8 cellular contexts compared by ENCODE assay signal in genomic region chr3:196740476-196741400, GRCh38. TPM values are rescaled to one million over a fixed set of nuclear protein-coding genes. Genes with fewer than 3 reads are reported as not detected.
DNase-seq lines count a peak whose midpoint lies in the region; ATAC-seq and TF ChIP-seq lines count a peak whose summit lies in the region.

No MANE protein-coding gene starts in this region.

- H3K4me3 ChIP-seq in HUES48 (ENCODE audit: low read depth, low read length): peak overlapping the region; percentile 98
- peak overlapping the region; percentile 93 for H3K4me3 ChIP-seq in kidney epithelial cell (ENCODE audit: low read depth, low read length)

- CTCF ChIA-PET in T-cell (lab: Charles Lee): interaction anchor here in 1 of 2 donors (0.6 to 1.1 kb wide), 3 partner anchors 29 to 199 kb away, joined by 4 read pairs; partner anchors contain the start of genes CEP19 and PIGX

- no peaks in the 10 kb centered on the region for H3K27me3 ChIP-seq in HUES48 (ENCODE audit: control insufficient read depth, insufficient read depth, low read length)
- H3K27me3 ChIP-seq in kidney epithelial cell (ENCODE audit: control insufficient read depth, insufficient read depth, low read length): no peaks in the 10 kb centered on the region

- peak overlapping the region; percentile 97 to 98 for H3K27ac Mint-ChIP-seq in T-cell

- H3K36me3 ChIP-seq in HUES48 (ENCODE audit: control insufficient read depth, insufficient read depth, low read length): peaks cover under 1% of the 10 kb centered on the region; the same call in 1 of the 2 replicates
- H3K36me3 ChIP-seq in kidney epithelial cell (ENCODE audit: control insufficient read depth, insufficient read depth, low read length): no peaks in the 10 kb centered on the region

- H3K36me3 Mint-ChIP-seq in T-cell: peaks cover 5% of the 10 kb centered on the region

- no peaks in the 10 kb centered on the region for H3K9me3 Mint-ChIP-seq in T-cell

- no peak for TF ChIP-seq CTCF in kidney epithelial cell (IDR thresholded peaks at IDR 0.05; ENCODE audit: insufficient read depth, low read length, poor library complexity, severe bottlenecking)

- H3K27me3 Mint-ChIP-seq in T-cell: no peaks in the 10 kb centered on the region

- no peaks in the 10 kb centered on the region for H3K9me3 ChIP-seq in HUES48 (ENCODE audit: control insufficient read depth, insufficient read depth, low read length)

- H3K4me1 Mint-ChIP-seq in T-cell: peaks cover 34 to 43% (median 37%) of the 10 kb centered on the region in 3 donors

- POLR2A ChIA-PET in T-cell (lab: Charles Lee): interaction anchor here (0.7 to 2.4 kb wide), 2 partner anchors 29 to 118 kb away, joined by 5 to 18 read pairs; partner anchors contain the start of genes CEP19 (in 1 of the 2) and PIGX (in 1 of the 2)

- peak overlapping the region; percentile 99 to 100 (median 99) for H3K4me3 Mint-ChIP-seq in T-cell

- H3K9ac ChIP-seq in HUES48 (ENCODE audit: low read depth, low read length): peak overlapping the region; percentile 93

- peaks cover 16% of the 10 kb centered on the region for H3K4me1 ChIP-seq in HUES48 (ENCODE audit: control insufficient read depth, insufficient read depth, low read length)

- ATAC-seq in T-cell (replicated peaks in 1 of 4) (peak in 1 of 4 experiments; percentile 56), GM21360 (IDR thresholded peaks at IDR 0.05; ENCODE audit: unreplicated experiment) (no peak)

- H3K27ac ChIP-seq in HUES48 (ENCODE audit: low read depth, low read length): peak overlapping the region; percentile 96

- DNase-seq in SIG-M5 treated with dmso at 0.1 percent for 504 hours (lab: John Stamatoyannopoulos, UW; ENCODE audit: unreplicated experiment) (peak; percentile 71), SIG-M5 (lab: John Stamatoyannopoulos, UW) (no peak), T-cell (peak in 31 of 34 experiments; percentile 11 to 73 (median 47)), cerebellar cortex (ENCODE audit: low spot score) (peak; percentile 66), kidney epithelial cell (ENCODE audit: low read depth) (no peak)
- DNase-seq in stimulated activated CD4-positive, alpha-beta T cell treated with anti-CD3 and anti-CD28 coated beads, Interleukin-12 subunit alpha, Interleukin-12 subunit beta, amount 100 ng/mL, for 4 hours: peak; percentile 10

RNA-seq across cellular contexts. Expression of gene PAK2, which starts 1.1 kb away (rescaled TPM):
- total RNA-seq in T-cell (10 to 100 TPM; 62.7 to 87.3 (median 76.2) TPM), kidney epithelial cell (50.6 and 51.4 TPM in 2 replicates)

RNA-seq across cellular contexts. Expression of gene PIGX, which starts 28.6 kb away (rescaled TPM):
- total RNA-seq in T-cell (10 to 100 TPM; 18.9 to 27.9 (median 22.3) TPM), kidney epithelial cell (15.7 and 17.8 TPM in 2 replicates)

RNA-seq across cellular contexts. Expression of gene CEP19, which starts 28.7 kb away (rescaled TPM):
- 1 to 10 TPM; 1.6 to 8.5 (median 6.4) TPM for total RNA-seq in T-cell
- 1.0 and 3.1 TPM in 2 replicates for total RNA-seq in kidney epithelial cell

Comparison
In these comparisons a context has a peak if more than half of its experiments do, and no peak if none do; other contexts are left out.
1. DNase-seq: peak in SIG-M5 treated with dmso at 0.1 percent for 504 hours (single experiment), T-cell (31 of 34), cerebellar cortex (single experiment) and stimulated activated CD4-positive, alpha-beta T cell treated with anti-CD3 and anti-CD28 coated beads, Interleukin-12 subunit alpha, Interleukin-12 subunit beta, amount 100 ng/mL, for 4 hours (single experiment); none in SIG-M5 (single experiment) and kidney epithelial cell (single experiment).